Comparison of ENCODE assay signal across 20 cellular contexts in genomic region chr6:105310947-105311346, GRCh38.
"Had no signal": no experiment of that assay in that cellular context is flagged by ENCODE, and none has a peak within 500 bp of the region (broad histone marks: within the 10 kb centered on the region; RNA-seq: fewer than 3 reads in every experiment).

No MANE protein-coding gene starts in this region.

- ATAC-seq: HepG2 had no signal

- H3K27ac ChIP-seq: SJSA1 had no signal

- H3K4me1 ChIP-seq: SJSA1 had no signal

- DNase-seq: IMR-90, Karpas-422, KG1, MG63, NCI-H1092, NCI-H1105 treated with DMSO at 0.1 percent for 48 hours, NCI-H1436, NCI-H2029, NCI-H2081 treated with DMSO at 0.1 percent for 48 hours, NCI-H2171, NCI-H226, NCI-H446, NCI-H510A, NCI-H524 treated with DMSO at 0.1 percent for 48 hours, NCI-H774, Right ventricle myocardium superior, RPMI8226, SIG-M5 had no signal

- H3K4me3 ChIP-seq: MG63, SJSA1 had no signal

- H3K27me3 ChIP-seq: MG63, SJSA1 had no signal

- H3K9me3 ChIP-seq: MG63, SJSA1 had no signal
